ENCODE assay signal across 18 cellular contexts in the genomic region with DNA sequence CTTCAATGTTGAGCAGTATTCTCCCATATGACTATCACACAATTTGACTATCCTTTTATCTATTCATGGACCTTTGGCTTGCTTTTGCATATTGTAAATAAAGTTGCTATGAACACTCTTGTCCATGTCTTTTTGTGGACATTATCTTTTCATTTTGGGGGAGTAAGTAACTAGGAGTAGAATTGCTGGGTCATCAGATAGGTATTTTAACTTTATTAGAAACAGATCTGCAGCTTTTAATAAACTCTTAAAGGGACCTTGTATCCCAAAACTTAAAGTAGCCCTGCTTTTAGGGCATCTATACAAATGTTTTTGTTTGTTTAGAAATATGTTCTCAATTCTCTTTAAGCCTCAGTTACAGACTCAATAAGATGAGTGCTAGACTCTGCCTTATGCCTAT.
"Had no signal": no experiment of that assay in that cellular context is flagged by ENCODE, and none has a peak within 500 bp of the region (broad histone marks: within the 10 kb centered on the region; RNA-seq: fewer than 3 reads in every experiment).

No MANE protein-coding gene starts in this region.

- H2AFZ ChIP-seq: hepatocyte had no signal

- H3K4me1 ChIP-seq: colonic mucosa, esophagus squamous epithelium had no signal

- ATAC-seq: left lobe of liver had no signal

- H3K79me2 ChIP-seq: hepatocyte had no signal

- H3K4me2 ChIP-seq: hepatocyte had no signal

- H3K9me3 ChIP-seq: colonic mucosa, esophagus squamous epithelium, sigmoid colon, stomach, thoracic aorta had no signal

- DNase-seq: colonic mucosa; dermis blood vessel endothelial cell; esophagus squamous epithelium; foreskin melanocyte; head of caudate nucleus; kidney glomerular epithelial cell; mammary epithelial cell; nephron progenitor cell; sigmoid colon; stimulated activated CD4-positive, alpha-beta T cell treated with anti-CD3 and anti-CD28 coated beads, Interleukin-2, amount 100 ng/mL, for 24 hours; stimulated activated CD4-positive, alpha-beta T cell treated with anti-CD3 and anti-CD28 coated beads, Interleukin-4, amount 100 ng/mL, for 4 hours; stimulated activated naive CD4-positive, alpha-beta T cell; stomach; substantia nigra had no signal

- H3K27ac Mint-ChIP-seq: nephron progenitor cell had no signal

- H3K27ac ChIP-seq: colonic mucosa, esophagus squamous epithelium, hepatocyte, sigmoid colon, skin epidermis, stomach, thoracic aorta had no signal

- H3K4me3 ChIP-seq: colonic mucosa, esophagus squamous epithelium, hepatocyte, sigmoid colon, skin epidermis, stomach, thoracic aorta had no signal

- H3K4me3 Mint-ChIP-seq: nephron progenitor cell had no signal

- H3K36me3 ChIP-seq: colonic mucosa, esophagus squamous epithelium, sigmoid colon, stomach, thoracic aorta had no signal

- H3K27me3 ChIP-seq: colonic mucosa, esophagus squamous epithelium, hepatocyte, sigmoid colon, stomach had no signal
